Comparison of ENCODE assay signal across 1 cellular context in the genomic region with DNA sequence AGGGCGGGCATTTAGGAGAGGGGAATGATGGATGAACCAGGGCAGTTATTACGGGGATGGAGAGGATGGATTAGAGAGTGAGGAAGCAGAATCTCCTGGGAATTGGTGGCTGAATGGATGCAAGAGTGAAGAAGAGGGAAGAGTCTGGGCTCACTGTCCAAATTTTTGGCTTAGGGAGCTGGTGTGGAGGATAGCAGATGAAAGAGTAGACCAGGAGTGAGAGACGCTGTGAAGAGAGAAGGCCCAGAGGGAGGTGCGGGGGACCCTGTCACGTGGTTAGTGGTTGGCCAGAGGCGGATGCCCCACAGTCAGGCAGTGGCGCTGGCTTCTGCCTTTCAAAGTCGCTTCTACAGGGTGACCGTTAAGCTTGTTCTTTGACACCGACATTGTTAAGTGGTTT.
A peak's percentile ranks its signal among the peaks of the same experiment; 100 is the strongest.
TF ChIP-seq lines count a peak whose summit lies in the region.

No MANE protein-coding gene starts in this region.

TF ChIP-seq in HEK293, 187 proteins besides CTCF, POLR2A, EP300 and RAD21 (continued from another document and continues in another):
- TF ChIP-seq PRDM10 (tag by site-specific recombination; IDR thresholded peaks at IDR 0.05) (peak; percentile 57), ZNF239 (tag by site-specific recombination; IDR thresholded peaks at IDR 0.05) (no peak), INSM2 (tag by site-specific recombination; IDR thresholded peaks at IDR 0.05) (no peak), TCF7L2 (IDR thresholded peaks at IDR 0.05; ENCODE audit: borderline replicate concordance, low read depth, low read length) (no peak), ZNF366 (tag by site-specific recombination; conservative IDR thresholded peaks at IDR 0.05) (peak; percentile 53; the same call in 1 of the 2 replicates), ZNF660 (tag by site-specific recombination; IDR thresholded peaks at IDR 0.05) (no peak), ZNF114 (tag by site-specific recombination; IDR thresholded peaks at IDR 0.05) (no peak), ZNF48 (tag by site-specific recombination; IDR thresholded peaks at IDR 0.05) (no peak), ELK4 (IDR thresholded peaks at IDR 0.05; ENCODE audit: borderline replicate concordance, low read depth, low read length) (no peak), FEZF1 (tag by site-specific recombination; IDR thresholded peaks at IDR 0.05) (no peak), ZNF169 (tag by site-specific recombination; IDR thresholded peaks at IDR 0.05) (no peak), GLIS2 (tag by site-specific recombination; IDR thresholded peaks at IDR 0.05) (peak; percentile 62; the same call in 1 of the 2 replicates), ZNF341 (tag by site-specific recombination; IDR thresholded peaks at IDR 0.05; ENCODE audit: low read depth) (peak; percentile 34; the same call in 1 of the 2 replicates), ZNF221 (tag by site-specific recombination; IDR thresholded peaks at IDR 0.05; ENCODE audit: borderline replicate concordance) (no peak), KLF8 (tag by site-specific recombination; IDR thresholded peaks at IDR 0.05) (peak; percentile 20; the same call in 1 of the 2 replicates), ZBTB21 (tag by site-specific recombination; IDR thresholded peaks at IDR 0.05) (no peak), ZNF785 (tag by site-specific recombination; IDR thresholded peaks at IDR 0.05) (no peak), ZNF132 (tag by site-specific recombination; IDR thresholded peaks at IDR 0.05; ENCODE audit: borderline replicate concordance) (no peak), ZNF24 (tag by site-specific recombination; IDR thresholded peaks at IDR 0.05) (no peak), ZNF560 (tag by site-specific recombination; IDR thresholded peaks at IDR 0.05; ENCODE audit: borderline replicate concordance) (no peak), ZNF548 (tag by site-specific recombination; IDR thresholded peaks at IDR 0.05) (no peak), REPIN1 (tag by site-specific recombination; IDR thresholded peaks at IDR 0.05; ENCODE audit: low read depth) (no peak), ZNF211 (tag by site-specific recombination; IDR thresholded peaks at IDR 0.05; ENCODE audit: low read depth) (no peak), ZNF585B (tag by site-specific recombination; IDR thresholded peaks at IDR 0.05) (no peak), ZNF558 (tag by site-specific recombination; IDR thresholded peaks at IDR 0.05) (no peak), GLIS1 (tag by site-specific recombination; IDR thresholded peaks at IDR 0.05) (peak; percentile 32; the same call in 1 of the 2 replicates), ZFHX2 (tag by site-specific recombination; conservative IDR thresholded peaks at IDR 0.05) (no peak; the same call in 1 of the 2 replicates), ZNF561 (tag by site-specific recombination; IDR thresholded peaks at IDR 0.05; ENCODE audit: borderline replicate concordance) (no peak), ZNF280D (tag by site-specific recombination; IDR thresholded peaks at IDR 0.05) (no peak), KLF1 (tag by site-specific recombination; IDR thresholded peaks at IDR 0.05) (no peak), ZFP41 (tag by site-specific recombination; IDR thresholded peaks at IDR 0.05; ENCODE audit: borderline replicate concordance) (no peak), SP3 (tag by site-specific recombination; IDR thresholded peaks at IDR 0.05) (no peak), ZNF510 (tag by site-specific recombination; IDR thresholded peaks at IDR 0.05; ENCODE audit: insufficient replicate concordance) (no peak), HOXD13 (CRISPR knock-in tag; IDR thresholded peaks at IDR 0.05; ENCODE audit: borderline replicate concordance) (no peak), ZNF768 (tag by site-specific recombination; IDR thresholded peaks at IDR 0.05) (no peak)
- TF ChIP-seq, protein P1, sequence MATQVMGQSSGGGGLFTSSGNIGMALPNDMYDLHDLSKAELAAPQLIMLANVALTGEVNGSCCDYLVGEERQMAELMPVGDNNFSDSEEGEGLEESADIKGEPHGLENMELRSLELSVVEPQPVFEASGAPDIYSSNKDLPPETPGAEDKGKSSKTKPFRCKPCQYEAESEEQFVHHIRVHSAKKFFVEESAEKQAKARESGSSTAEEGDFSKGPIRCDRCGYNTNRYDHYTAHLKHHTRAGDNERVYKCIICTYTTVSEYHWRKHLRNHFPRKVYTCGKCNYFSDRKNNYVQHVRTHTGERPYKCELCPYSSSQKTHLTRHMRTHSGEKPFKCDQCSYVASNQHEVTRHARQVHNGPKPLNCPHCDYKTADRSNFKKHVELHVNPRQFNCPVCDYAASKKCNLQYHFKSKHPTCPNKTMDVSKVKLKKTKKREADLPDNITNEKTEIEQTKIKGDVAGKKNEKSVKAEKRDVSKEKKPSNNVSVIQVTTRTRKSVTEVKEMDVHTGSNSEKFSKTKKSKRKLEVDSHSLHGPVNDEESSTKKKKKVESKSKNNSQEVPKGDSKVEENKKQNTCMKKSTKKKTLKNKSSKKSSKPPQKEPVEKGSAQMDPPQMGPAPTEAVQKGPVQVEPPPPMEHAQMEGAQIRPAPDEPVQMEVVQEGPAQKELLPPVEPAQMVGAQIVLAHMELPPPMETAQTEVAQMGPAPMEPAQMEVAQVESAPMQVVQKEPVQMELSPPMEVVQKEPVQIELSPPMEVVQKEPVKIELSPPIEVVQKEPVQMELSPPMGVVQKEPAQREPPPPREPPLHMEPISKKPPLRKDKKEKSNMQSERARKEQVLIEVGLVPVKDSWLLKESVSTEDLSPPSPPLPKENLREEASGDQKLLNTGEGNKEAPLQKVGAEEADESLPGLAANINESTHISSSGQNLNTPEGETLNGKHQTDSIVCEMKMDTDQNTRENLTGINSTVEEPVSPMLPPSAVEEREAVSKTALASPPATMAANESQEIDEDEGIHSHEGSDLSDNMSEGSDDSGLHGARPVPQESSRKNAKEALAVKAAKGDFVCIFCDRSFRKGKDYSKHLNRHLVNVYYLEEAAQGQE (tag by site-specific recombination; IDR thresholded peaks at IDR 0.05): no peak
- TF ChIP-seq, protein P2, sequence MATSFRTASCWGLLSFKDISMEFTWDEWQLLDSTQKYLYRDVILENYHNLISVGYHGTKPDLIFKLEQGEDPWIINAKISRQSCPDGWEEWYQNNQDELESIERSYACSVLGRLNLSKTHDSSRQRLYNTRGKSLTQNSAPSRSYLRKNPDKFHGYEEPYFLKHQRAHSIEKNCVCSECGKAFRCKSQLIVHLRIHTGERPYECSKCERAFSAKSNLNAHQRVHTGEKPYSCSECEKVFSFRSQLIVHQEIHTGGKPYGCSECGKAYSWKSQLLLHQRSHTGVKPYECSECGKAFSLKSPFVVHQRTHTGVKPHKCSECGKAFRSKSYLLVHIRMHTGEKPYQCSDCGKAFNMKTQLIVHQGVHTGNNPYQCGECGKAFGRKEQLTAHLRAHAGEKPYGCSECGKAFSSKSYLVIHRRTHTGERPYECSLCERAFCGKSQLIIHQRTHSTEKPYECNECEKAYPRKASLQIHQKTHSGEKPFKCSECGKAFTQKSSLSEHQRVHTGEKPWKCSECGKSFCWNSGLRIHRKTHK (tag by site-specific recombination; IDR thresholded peaks at IDR 0.05): no peak
- TF ChIP-seq, protein P3, sequence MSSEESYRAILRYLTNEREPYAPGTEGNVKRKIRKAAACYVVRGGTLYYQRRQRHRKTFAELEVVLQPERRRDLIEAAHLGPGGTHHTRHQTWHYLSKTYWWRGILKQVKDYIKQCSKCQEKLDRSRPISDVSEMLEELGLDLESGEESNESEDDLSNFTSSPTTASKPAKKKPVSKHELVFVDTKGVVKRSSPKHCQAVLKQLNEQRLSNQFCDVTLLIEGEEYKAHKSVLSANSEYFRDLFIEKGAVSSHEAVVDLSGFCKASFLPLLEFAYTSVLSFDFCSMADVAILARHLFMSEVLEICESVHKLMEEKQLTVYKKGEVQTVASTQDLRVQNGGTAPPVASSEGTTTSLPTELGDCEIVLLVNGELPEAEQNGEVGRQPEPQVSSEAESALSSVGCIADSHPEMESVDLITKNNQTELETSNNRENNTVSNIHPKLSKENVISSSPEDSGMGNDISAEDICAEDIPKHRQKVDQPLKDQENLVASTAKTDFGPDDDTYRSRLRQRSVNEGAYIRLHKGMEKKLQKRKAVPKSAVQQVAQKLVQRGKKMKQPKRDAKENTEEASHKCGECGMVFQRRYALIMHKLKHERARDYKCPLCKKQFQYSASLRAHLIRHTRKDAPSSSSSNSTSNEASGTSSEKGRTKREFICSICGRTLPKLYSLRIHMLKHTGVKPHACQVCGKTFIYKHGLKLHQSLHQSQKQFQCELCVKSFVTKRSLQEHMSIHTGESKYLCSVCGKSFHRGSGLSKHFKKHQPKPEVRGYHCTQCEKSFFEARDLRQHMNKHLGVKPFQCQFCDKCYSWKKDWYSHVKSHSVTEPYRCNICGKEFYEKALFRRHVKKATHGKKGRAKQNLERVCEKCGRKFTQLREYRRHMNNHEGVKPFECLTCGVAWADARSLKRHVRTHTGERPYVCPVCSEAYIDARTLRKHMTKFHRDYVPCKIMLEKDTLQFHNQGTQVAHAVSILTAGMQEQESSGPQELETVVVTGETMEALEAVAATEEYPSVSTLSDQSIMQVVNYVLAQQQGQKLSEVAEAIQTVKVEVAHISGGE (tag by site-specific recombination; conservative IDR thresholded peaks at IDR 0.05; ENCODE audit: low read depth): no peak
- TF ChIP-seq, protein P4, sequence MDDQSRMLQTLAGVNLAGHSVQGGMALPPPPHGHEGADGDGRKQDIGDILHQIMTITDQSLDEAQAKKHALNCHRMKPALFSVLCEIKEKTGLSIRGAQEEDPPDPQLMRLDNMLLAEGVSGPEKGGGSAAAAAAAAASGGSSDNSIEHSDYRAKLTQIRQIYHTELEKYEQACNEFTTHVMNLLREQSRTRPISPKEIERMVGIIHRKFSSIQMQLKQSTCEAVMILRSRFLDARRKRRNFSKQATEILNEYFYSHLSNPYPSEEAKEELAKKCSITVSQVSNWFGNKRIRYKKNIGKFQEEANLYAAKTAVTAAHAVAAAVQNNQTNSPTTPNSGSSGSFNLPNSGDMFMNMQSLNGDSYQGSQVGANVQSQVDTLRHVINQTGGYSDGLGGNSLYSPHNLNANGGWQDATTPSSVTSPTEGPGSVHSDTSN (CRISPR knock-in tag; IDR thresholded peaks at IDR 0.05): no peak
